8 cellular contexts compared by ENCODE assay signal in genomic region chr4:184733654-184734524, GRCh38. TPM values are rescaled to one million over a fixed set of nuclear protein-coding genes. Genes with fewer than 3 reads are reported as not detected.
DNase-seq lines count a peak whose midpoint lies in the region; ATAC-seq, FAIRE-seq and TF ChIP-seq lines count a peak whose summit lies in the region.

TSS of gene CENPU (minus strand) at chr4:184734096. CDS start at chr4:184734062, 34 bp downstream.

- TF ChIP-seq CTCF in OCI-LY3 (IDR thresholded peaks at IDR 0.05; ENCODE audit: low read depth, low read length) (no peak), endothelial cell of umbilical vein (IDR thresholded peaks at IDR 0.05; ENCODE audit: extremely low read depth in 1 of 2, insufficient read depth in 1 of 2, low read depth in 1 of 2, low read length in 2 of 2) (no peak)

- no peaks in the 10 kb centered on the region for H3K36me3 ChIP-seq in OCI-LY3 (replicated peaks; ENCODE audit: low read depth, low read length)
- no peaks in the 10 kb centered on the region for H3K36me3 ChIP-seq in endothelial cell of umbilical vein (ENCODE audit: control insufficient read depth in 2 of 2, extremely low read depth in 1 of 2, insufficient read depth in 2 of 2, low read length in 2 of 2)

- H3K9me1 ChIP-seq in endothelial cell of umbilical vein (replicated peaks; ENCODE audit: control insufficient read depth, extremely low read depth, insufficient read depth, low read length), result no peaks in the 10 kb centered on the region

- POLR2A ChIA-PET in endothelial cell of umbilical vein (lab: Charles Lee), result interaction anchor here (1.0 to 2.3 kb wide), 2 partner anchors 12 to 85 kb away, joined by 4 to 17 read pairs; partner anchors contain the start of genes CASP3 and PRIMPOL

- H3K4me2 ChIP-seq in OCI-LY3 (ENCODE audit: low read length) (peak within 1 kb of the TSS; percentile 67), endothelial cell of umbilical vein (ENCODE audit: insufficient read depth, low read length) (peak within 1 kb of the TSS; percentile 65)

- H3K4me3 ChIP-seq in OCI-LY3 (ENCODE audit: low read length), result peak within 1 kb of the TSS; percentile 91
- peak within 1 kb of the TSS; percentile 75 to 91 (median 88) for H3K4me3 ChIP-seq in endothelial cell of umbilical vein (replicated peaks in 1 of 3; ENCODE audit: insufficient read depth in 1 of 3, low read depth in 1 of 3, low read length in 3 of 3)

- H4K20me1 ChIP-seq in OCI-LY3 (ENCODE audit: insufficient read depth, low read length) (peaks cover 4% of the 10 kb centered on the region; the same call in 1 of the 2 replicates), endothelial cell of umbilical vein (replicated peaks; ENCODE audit: control insufficient read depth, extremely low read depth, insufficient read depth, low read length) (no peaks in the 10 kb centered on the region)

- no peaks in the 10 kb centered on the region for H3K9me3 ChIP-seq in OCI-LY3 (ENCODE audit: insufficient read depth, low read length)
- H3K9me3 ChIP-seq in endothelial cell of umbilical vein (replicated peaks; ENCODE audit: control insufficient read depth, insufficient read depth, low read length), result no peaks in the 10 kb centered on the region

- peak; percentile 68 for TF ChIP-seq POLR2A in endothelial cell of umbilical vein (IDR thresholded peaks at IDR 0.05; ENCODE audit: low read depth, low read length)

- H3K9ac ChIP-seq in OCI-LY3 (ENCODE audit: low read length) (peak within 1 kb of the TSS; percentile 73), endothelial cell of umbilical vein (replicated peaks; ENCODE audit: extremely low read depth, insufficient read depth, low read length) (peak within 1 kb of the TSS; percentile 89)

- BruUV-seq in endothelial cell of umbilical vein (replicated peaks; lab: Mats Ljungman, UMichigan), result TSS peak; percentile 85

- H2AFZ ChIP-seq in OCI-LY3 (ENCODE audit: low read depth, low read length), result peak within 1 kb of the TSS; percentile 76
- peak within 1 kb of the TSS; percentile 81 for H2AFZ ChIP-seq in endothelial cell of umbilical vein (ENCODE audit: low read depth, low read length)

- H3K27ac ChIP-seq in OCI-LY3 (ENCODE audit: low read length), result peak within 1 kb of the TSS; percentile 41
- H3K27ac ChIP-seq in endothelial cell of umbilical vein (ENCODE audit: insufficient read depth, low read depth, low read length), result peak within 1 kb of the TSS; percentile 72

- intact Hi-C loops in endothelial cell of umbilical vein (cut with micrococcal nuclease), result loop anchor here (1.0 to 5.0 kb wide), 9 partner anchors 46 to 470 kb away; partner anchors contain the start of genes ACSL1, CASP3, IRF2 and PRIMPOL

- FAIRE-seq in endothelial cell of umbilical vein (lab: Jason Lieb, UNC), result peak; percentile 84

- CTCF ChIA-PET in endothelial cell of umbilical vein (lab: Charles Lee), result interaction anchor here (0.6 to 5.7 kb wide), 16 partner anchors 9 to 469 kb away, joined by 3 to 35 read pairs (median 4); partner anchors contain the start of genes CASP3, IRF2 and PRIMPOL

- dilution Hi-C loops in endothelial cell of umbilical vein (cut with MboI; ENCODE audit: extremely low pct_ligation_motif_present, low sequenced_read_pairs), result no loop called here

- DNase-seq in D341Med (ENCODE audit: low spot score) (peak; percentile 99), HuH-7 (ENCODE audit: low spot score) (peak; percentile 73), endothelial cell of umbilical vein (ENCODE audit: low read depth, low spot score) (peak; percentile 99), midbrain (lab: John Stamatoyannopoulos, UW) (peak; percentile 99)
- peak; percentile 98 for DNase-seq in activated CD8-positive, alpha-beta memory T cell treated with anti-CD3 and anti-CD28 coated beads, Interleukin-2, amount 50 U/mL, for 48 hours
- peak; percentile 88 to 90 for DNase-seq in stimulated activated CD8-positive, alpha-beta memory T cell treated with anti-CD3 and anti-CD28 coated beads, Interleukin-2, amount 100 ng/mL, for 1 hour (ENCODE audit: low read depth in 2 of 2)

- H3K27me3 ChIP-seq in OCI-LY3 (ENCODE audit: low read depth, low read length), result no peaks in the 10 kb centered on the region
- no peaks in the 10 kb centered on the region for H3K27me3 ChIP-seq in endothelial cell of umbilical vein (ENCODE audit: control insufficient read depth in 2 of 2, insufficient read depth in 2 of 2, low read length in 2 of 2)

- H3K79me2 ChIP-seq in OCI-LY3 (ENCODE audit: low read length), result peaks cover 37% of the 10 kb centered on the region
- H3K79me2 ChIP-seq in endothelial cell of umbilical vein (ENCODE audit: control insufficient read depth, insufficient read depth, low read length), result peaks cover 28% of the 10 kb centered on the region

- H3K4me1 ChIP-seq in OCI-LY3 (ENCODE audit: low read length) (peaks cover 6% of the 10 kb centered on the region; the same call in 1 of the 2 replicates), endothelial cell of umbilical vein (ENCODE audit: control insufficient read depth, extremely low read depth, insufficient read depth, low read length) (peaks cover 16% of the 10 kb centered on the region)

- ATAC-seq in GM21515 (IDR thresholded peaks at IDR 0.05; ENCODE audit: unreplicated experiment), result peak; percentile 93

TF ChIP-seq in endothelial cell of umbilical vein, 7 proteins besides CTCF, POLR2A, EP300 and RAD21:
- TF ChIP-seq MYC (IDR thresholded peaks at IDR 0.05; ENCODE audit: low read depth, low read length) (peak; percentile 36), FOS (IDR thresholded peaks at IDR 0.05; ENCODE audit: borderline replicate concordance, insufficient read depth, low read length) (no peak), POLR2AphosphoS5 (IDR thresholded peaks at IDR 0.05; ENCODE audit: insufficient read depth, low read depth, low read length) (peak; percentile 69), MAX (IDR thresholded peaks at IDR 0.05; ENCODE audit: insufficient read depth, insufficient read length) (peak; percentile 83)

RNA-seq across cellular contexts. Expression of gene CENPU, which starts in this region (rescaled TPM):
- 35.6 and 37.9 TPM in 2 replicates for total RNA-seq in endothelial cell of umbilical vein
- polyA plus RNA-seq in endothelial cell of umbilical vein, result 5.2 and 7.0 TPM in 2 replicates
- polyA plus RNA-seq in endothelial cell of umbilical vein (2011; cell fraction: cytosol; rRNA removed), result 18.1 and 19.5 TPM in 2 replicates
- 22.5 and 36.5 TPM in 2 replicates for polyA plus RNA-seq in endothelial cell of umbilical vein (2011; cell fraction: nucleus; rRNA removed)
- 9.1 and 22.3 TPM in 2 replicates for polyA plus RNA-seq in endothelial cell of umbilical vein (2012)
- polyA minus RNA-seq in endothelial cell of umbilical vein, result 3.8 TPM in 2 replicates
- 11.8 TPM for polyA minus RNA-seq in endothelial cell of umbilical vein (2011; cell fraction: cytosol; rRNA and poly(A)+ RNA removed)
- 14.0 and 23.4 TPM in 2 replicates for polyA minus RNA-seq in endothelial cell of umbilical vein (2011; cell fraction: nucleus; rRNA and poly(A)+ RNA removed)

Comparison
In these comparisons a context has a peak if more than half of its experiments do, and no peak if none do; other contexts are left out.
1. Peak in every context shown above with its lines: DNase-seq, ATAC-seq, H3K4me3 ChIP-seq and H3K27ac ChIP-seq.